Comparison of ENCODE assay signal across 8 cellular contexts in the genomic region with DNA sequence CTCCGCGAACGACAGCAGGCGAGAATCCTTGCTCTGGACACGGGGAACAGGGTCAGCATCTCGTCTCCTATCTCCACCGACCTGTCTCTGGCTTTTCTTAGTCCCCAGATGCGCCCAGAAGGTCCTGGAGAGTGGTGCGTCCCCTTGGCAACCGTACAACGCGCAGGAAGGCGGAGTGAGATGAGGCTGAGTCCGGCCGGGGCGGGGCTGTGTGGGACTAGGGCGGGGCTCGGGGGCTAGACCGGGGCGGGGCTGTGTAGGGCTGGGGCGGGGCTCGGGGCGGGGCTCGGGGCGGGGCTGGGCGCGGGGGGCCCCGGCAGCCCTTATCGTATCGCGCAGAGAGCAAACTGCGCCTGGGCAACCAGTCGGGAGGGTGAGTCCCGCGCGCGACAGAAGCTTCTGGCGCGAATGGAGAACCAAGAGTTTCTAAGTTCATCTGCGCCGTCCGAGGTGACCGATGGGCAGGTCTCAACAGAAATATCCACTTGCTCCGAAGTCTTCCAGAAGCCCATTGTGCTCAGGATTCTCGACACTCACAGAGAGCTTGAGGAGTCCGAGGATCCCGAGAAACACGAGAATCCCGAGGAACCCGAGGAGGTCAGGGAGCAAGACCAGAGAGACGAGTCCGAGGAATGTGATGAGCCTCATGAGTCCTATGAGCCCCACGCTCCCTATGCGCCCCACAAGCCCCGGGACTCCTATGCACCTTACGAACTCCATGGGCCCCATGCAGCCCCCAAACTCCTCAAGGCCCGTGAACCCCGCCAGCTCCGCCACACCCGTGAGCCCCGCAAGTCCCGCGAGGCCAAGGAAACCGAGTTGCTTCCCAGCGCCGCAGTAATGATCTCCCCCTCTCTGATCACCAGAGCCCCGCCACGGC. TPM values are rescaled to one million over a fixed set of nuclear protein-coding genes. Genes with fewer than 3 reads are reported as not detected.
DNase-seq lines count a peak whose midpoint lies in the region; ATAC-seq and TF ChIP-seq lines count a peak whose summit lies in the region.

No MANE protein-coding gene starts in this region.

- no peaks in the 10 kb centered on the region for H3K9me3 ChIP-seq in Caco-2
- no peaks in the 10 kb centered on the region for H3K9me3 ChIP-seq in HUES48 (ENCODE audit: control insufficient read depth, insufficient read depth, low read length)

- POLR2A ChIA-PET in Caco-2 (lab: Charles Lee) (no interaction called here), RWPE1 (lab: Yijun Ruan, JAX; ENCODE audit: low non-redundant PET) (interaction anchor here (0.6 kb wide), 1 partner anchor 125 kb away, joined by 3 read pairs; no protein-coding TSS in a partner anchor)

- no peaks in the 10 kb centered on the region for H3K9me3 Mint-ChIP-seq in Caco-2 (ENCODE audit: unreplicated experiment)
- H3K9me3 Mint-ChIP-seq in neural crest cell: no peaks in the 10 kb centered on the region

- intact Hi-C loops in Caco-2 (cut with micrococcal nuclease; ENCODE audit: unreplicated experiment): no loop called here

- H3K9ac ChIP-seq in HUES48 (ENCODE audit: low read depth, low read length): peak overlapping the region; percentile 45; the same call in 1 of the 2 replicates

- H3K4me3 Mint-ChIP-seq in Caco-2 (ENCODE audit: unreplicated experiment): no peak overlapping the region
- no peak overlapping the region for H3K4me3 Mint-ChIP-seq in neural crest cell

- H3K27ac Mint-ChIP-seq in Caco-2 (ENCODE audit: unreplicated experiment) (no peak overlapping the region), neural crest cell (ENCODE audit: unreplicated experiment) (peak overlapping the region; percentile 50)

- H3K4me1 Mint-ChIP-seq in Caco-2 (ENCODE audit: low read depth, unreplicated experiment): no peaks in the 10 kb centered on the region
- H3K4me1 Mint-ChIP-seq in neural crest cell: peaks cover 9% of the 10 kb centered on the region

- H3K27me3 ChIP-seq in Caco-2 (replicated peaks; ENCODE audit: control insufficient read depth, insufficient read depth, low read length) (no peaks in the 10 kb centered on the region), HUES48 (ENCODE audit: control insufficient read depth, insufficient read depth, low read length) (peaks cover 54% of the 10 kb centered on the region), foreskin keratinocyte (peaks cover 21% of the 10 kb centered on the region)

- H3K4me1 ChIP-seq in Caco-2 (no peaks in the 10 kb centered on the region), HUES48 (ENCODE audit: control insufficient read depth, insufficient read depth, low read length) (no peaks in the 10 kb centered on the region), foreskin keratinocyte (no peaks in the 10 kb centered on the region)

- DNase-seq in Caco-2 (peak; percentile 82), RWPE1 (ENCODE audit: low spot score) (peak; percentile 91), foreskin keratinocyte (peak; percentile 34 to 76), neural crest cell (ENCODE audit: low read depth, low spot score) (peak; percentile 81)
- DNase-seq in activated T-helper 9 cell treated with anti-CD3 and anti-CD28 coated beads, Interleukin-2, amount 50 U/mL, for 16 hours (ENCODE audit: low read depth): peak; percentile 76
- DNase-seq in stimulated activated naive CD4-positive, alpha-beta T cell treated with Interleukin-2 at 50 U/mL for 16 hours (lab: John Stamatoyannopoulos, UW): peak; percentile 82

- H3K27me3 Mint-ChIP-seq in Caco-2 (ENCODE audit: insufficient read depth, unreplicated experiment) (peaks cover 4% of the 10 kb centered on the region), neural crest cell (ENCODE audit: low read depth) (peaks cover 7% of the 10 kb centered on the region)

- TSS peak; percentile 34 for BruUV-seq in Caco-2 (replicated peaks; lab: Mats Ljungman, UMichigan)

- no peaks in the 10 kb centered on the region for H3K36me3 Mint-ChIP-seq in Caco-2 (ENCODE audit: insufficient read depth, unreplicated experiment)
- no peaks in the 10 kb centered on the region for H3K36me3 Mint-ChIP-seq in neural crest cell (ENCODE audit: low read depth)

- CTCF ChIA-PET in Caco-2 (lab: Charles Lee) (interaction anchor here (1.5 kb wide), 1 partner anchor 14 kb away, joined by 6 read pairs; no protein-coding TSS in a partner anchor), RWPE1 (lab: Yijun Ruan, JAX) (interaction anchor here (0.6 to 1.5 kb wide), 3 partner anchors 10 to 86 kb away, joined by 3 to 7 read pairs (median 6); no protein-coding TSS in a partner anchor)

- H3K36me3 ChIP-seq in Caco-2 (ENCODE audit: control insufficient read depth, insufficient read depth, low read length) (no peaks in the 10 kb centered on the region), HUES48 (ENCODE audit: control insufficient read depth, insufficient read depth, low read length) (no peaks in the 10 kb centered on the region)

- TF ChIP-seq CTCF in Caco-2 (IDR thresholded peaks at IDR 0.05; ENCODE audit: insufficient read depth in 1 of 2, low read depth in 1 of 2, low read length in 1 of 2, severe bottlenecking in 1 of 2, unreplicated experiment in 1 of 2) (no peak), RWPE1 (conservative IDR thresholded peaks at IDR 0.05; ENCODE audit: low read depth) (no peak), foreskin keratinocyte (conservative IDR thresholded peaks at IDR 0.05) (no peak), neural crest cell (conservative IDR thresholded peaks at IDR 0.05) (no peak)

- H3K4me3 ChIP-seq in Caco-2 (ENCODE audit: low read depth, low read length) (peak overlapping the region; percentile 42), HUES48 (ENCODE audit: low read depth, low read length) (peak overlapping the region; percentile 78)

- ATAC-seq in GM21447 (IDR thresholded peaks at IDR 0.05; ENCODE audit: unreplicated experiment): peak; percentile 98
- ATAC-seq in foreskin keratinocyte: peak; percentile 94

- H3K27ac ChIP-seq in HUES48 (ENCODE audit: low read depth, low read length) (no peak overlapping the region), RWPE1 (peak overlapping the region; percentile 14; the same call in 1 of the 2 replicates), foreskin keratinocyte (peak overlapping the region; percentile 37)

RNA-seq across cellular contexts. Expression of a gene that starts 24.9 kb away (rescaled TPM):
- total RNA-seq in Caco-2 (2022): 0.26 and 0.36 TPM in 2 replicates
- total RNA-seq in foreskin keratinocyte: 0.60 and 0.75 TPM in 2 replicates
- 0.94 and 1.5 TPM in 2 replicates for polyA plus RNA-seq in foreskin keratinocyte
- 0.89 and 1.3 TPM in 2 replicates for total RNA-seq in neural crest cell
